Comparison of ENCODE assay signal across 1 cellular context in the genomic region with DNA sequence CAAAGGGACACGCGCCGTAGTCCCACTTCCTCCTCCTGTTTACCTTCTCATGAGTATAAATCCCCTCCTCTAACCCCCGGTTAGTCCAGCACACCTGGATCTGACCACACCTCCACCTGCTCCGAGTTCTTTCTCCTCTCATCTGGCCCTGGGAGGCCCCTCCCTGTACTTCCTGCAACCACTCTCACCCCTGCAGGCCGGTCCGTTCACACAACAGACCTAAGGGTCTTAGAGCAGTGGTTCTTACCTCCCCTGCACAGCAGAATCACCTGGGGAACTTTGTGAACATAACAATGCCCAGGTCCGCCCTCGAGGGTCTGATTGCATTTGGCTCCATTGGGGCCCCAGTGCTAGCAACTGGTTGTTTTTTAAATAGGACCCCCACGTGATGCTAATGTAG.
TF ChIP-seq lines count a peak whose summit lies in the region.

No MANE protein-coding gene starts in this region.

TF ChIP-seq in SK-N-SH treated with all-trans-retinoic acid at 6 μM for 48 hours, 23 proteins besides CTCF, POLR2A, EP300 and RAD21 (continued from another document):
- TF ChIP-seq, protein P1, sequence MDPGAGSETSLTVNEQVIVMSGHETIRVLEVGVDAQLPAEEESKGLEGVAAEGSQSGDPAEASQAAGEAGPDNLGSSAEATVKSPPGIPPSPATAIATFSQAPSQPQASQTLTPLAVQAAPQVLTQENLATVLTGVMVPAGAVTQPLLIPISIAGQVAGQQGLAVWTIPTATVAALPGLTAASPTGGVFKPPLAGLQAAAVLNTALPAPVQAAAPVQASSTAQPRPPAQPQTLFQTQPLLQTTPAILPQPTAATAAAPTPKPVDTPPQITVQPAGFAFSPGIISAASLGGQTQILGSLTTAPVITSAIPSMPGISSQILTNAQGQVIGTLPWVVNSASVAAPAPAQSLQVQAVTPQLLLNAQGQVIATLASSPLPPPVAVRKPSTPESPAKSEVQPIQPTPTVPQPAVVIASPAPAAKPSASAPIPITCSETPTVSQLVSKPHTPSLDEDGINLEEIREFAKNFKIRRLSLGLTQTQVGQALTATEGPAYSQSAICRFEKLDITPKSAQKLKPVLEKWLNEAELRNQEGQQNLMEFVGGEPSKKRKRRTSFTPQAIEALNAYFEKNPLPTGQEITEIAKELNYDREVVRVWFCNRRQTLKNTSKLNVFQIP (CRISPR knock-in tag; IDR thresholded peaks at IDR 0.05; ENCODE audit: borderline replicate concordance, low read depth): no peak
- TF ChIP-seq PATZ1 (CRISPR knock-in tag; IDR thresholded peaks at IDR 0.05; ENCODE audit: borderline replicate concordance) (no peak), ZFP3 (CRISPR knock-in tag; IDR thresholded peaks at IDR 0.05) (no peak), BACH2 (CRISPR knock-in tag; IDR thresholded peaks at IDR 0.05; ENCODE audit: borderline replicate concordance) (no peak), PPARA (CRISPR knock-in tag; IDR thresholded peaks at IDR 0.05; ENCODE audit: borderline replicate concordance) (no peak), ARNTL (CRISPR knock-in tag; IDR thresholded peaks at IDR 0.05; ENCODE audit: borderline replicate concordance, low read depth) (no peak), ESRRG (CRISPR knock-in tag; IDR thresholded peaks at IDR 0.05) (no peak), CREB5 (CRISPR knock-in tag; IDR thresholded peaks at IDR 0.05; ENCODE audit: low read depth) (no peak), SNAI2 (CRISPR knock-in tag; IDR thresholded peaks at IDR 0.05) (no peak), GLIS3 (CRISPR knock-in tag; IDR thresholded peaks at IDR 0.05) (no peak), OSR1 (CRISPR knock-in tag; IDR thresholded peaks at IDR 0.05) (no peak), TOX (CRISPR knock-in tag; IDR thresholded peaks at IDR 0.05; ENCODE audit: borderline replicate concordance) (no peak), RARB (CRISPR knock-in tag; IDR thresholded peaks at IDR 0.05) (no peak)
TF ChIP-seq in SK-N-SH treated with all-trans-retinoic acid at 6 μM for 48 hours: peak in this region for 0.
